In genomic region chr10:69572159-69573055, GRCh38 we compare ENCODE assay signal across 8 cellular contexts. TPM values are rescaled to one million over a fixed set of nuclear protein-coding genes. Genes with fewer than 3 reads are reported as not detected.
DNase-seq lines count a peak whose midpoint lies in the region; ATAC-seq lines count a peak whose summit lies in the region.

No MANE protein-coding gene starts in this region.

- H3K9ac ChIP-seq in neuronal stem cell (ENCODE audit: low read depth, low read length, poor library complexity): no peak overlapping the region

- H3K9me3 ChIP-seq in CD8-positive, alpha-beta memory T cell (ENCODE audit: low read length): no peaks in the 10 kb centered on the region
- peaks cover 0 to 2% of the 10 kb centered on the region in 2 donors for H3K9me3 ChIP-seq in neuronal stem cell (replicated peaks in 1 of 2; ENCODE audit: control insufficient read depth in 2 of 2, insufficient read depth in 1 of 2, low read depth in 1 of 2, low read length in 2 of 2)

- no peaks in the 10 kb centered on the region for H3K36me3 ChIP-seq in CD8-positive, alpha-beta memory T cell (ENCODE audit: insufficient read depth, low read length)
- no peaks in the 10 kb centered on the region for H3K36me3 ChIP-seq in neuronal stem cell (replicated peaks in 1 of 2; ENCODE audit: control insufficient read depth in 2 of 2, insufficient read depth in 2 of 2, low read length in 2 of 2)

- no peak overlapping the region for H4K8ac ChIP-seq in neuronal stem cell (ENCODE audit: low read depth, low read length)

- CTCF ChIA-PET in CD8-positive, alpha-beta memory T cell (lab: Charles Lee): interaction anchor here (1.2 kb wide), 1 partner anchor 56 kb away, joined by 3 read pairs; no protein-coding TSS in a partner anchor

- POLR2A ChIA-PET in CD8-positive, alpha-beta memory T cell (lab: Charles Lee): no interaction called here

- no peak overlapping the region for H4K91ac ChIP-seq in neuronal stem cell (ENCODE audit: low read depth, low read length, poor library complexity)

- no peaks in the 10 kb centered on the region for H3K79me1 ChIP-seq in neuronal stem cell (ENCODE audit: low read depth, low read length)

- ATAC-seq in HG03045 (IDR thresholded peaks at IDR 0.05; ENCODE audit: unreplicated experiment) (no peak), HG03342 (IDR thresholded peaks at IDR 0.05; ENCODE audit: unreplicated experiment) (no peak), HG02571 (IDR thresholded peaks at IDR 0.05; ENCODE audit: unreplicated experiment) (no peak)

- no CpG with 5 or more reads among the region's 85 CpGs for WGBS in neuronal stem cell (ENCODE audit: extremely low coverage in 2 of 2, insufficient read length in 2 of 2, insufficient replicate concordance in 1 of 2), 2 donors

- H2BK120ac ChIP-seq in neuronal stem cell (ENCODE audit: low read depth, low read length): no peak overlapping the region

- peak overlapping the region; percentile 98 for H2BK15ac ChIP-seq in neuronal stem cell (ENCODE audit: low read length)

- no peak overlapping the region for H3K27ac ChIP-seq in CD8-positive, alpha-beta memory T cell (ENCODE audit: low read depth, low read length)
- no peak overlapping the region for H3K27ac ChIP-seq in neuronal stem cell (replicated peaks; ENCODE audit: low read length)

- no peak for DNase-seq in CD8-positive, alpha-beta memory T cell
- DNase-seq in NCI-H69 (lab: John Stamatoyannopoulos, UW) (peak; percentile 23), ecto neural progenitor cell (ENCODE audit: low spot score) (peak; percentile 57), neuronal stem cell (ENCODE audit: low spot score) (no peak), AG20443 (ENCODE audit: low spot score) (no peak)

- H3K4me3 Mint-ChIP-seq in CD8-positive, alpha-beta memory T cell: peak overlapping the region; percentile 78 to 86 (median 85)

- H3K27ac Mint-ChIP-seq in CD8-positive, alpha-beta memory T cell: no peak overlapping the region

- peaks cover 61% of the 10 kb centered on the region for H3K27me3 ChIP-seq in CD8-positive, alpha-beta memory T cell (ENCODE audit: insufficient read depth, low read length, poor library complexity, severe bottlenecking)
- H3K27me3 ChIP-seq in neuronal stem cell (ENCODE audit: control insufficient read depth in 3 of 3, insufficient read depth in 3 of 3, low read depth in 1 of 3, low read length in 3 of 3): peaks cover 48 to 99% (median 98%) of the 10 kb centered on the region in 3 experiments

- peaks cover 22 to 39% (median 24%) of the 10 kb centered on the region in 3 donors for H3K4me1 Mint-ChIP-seq in CD8-positive, alpha-beta memory T cell

- H3K36me3 Mint-ChIP-seq in CD8-positive, alpha-beta memory T cell: peaks cover 0 to 1% (median 0%) of the 10 kb centered on the region in 3 donors

- H3K9me3 Mint-ChIP-seq in CD8-positive, alpha-beta memory T cell: peaks cover 0 to 5% (median 1%) of the 10 kb centered on the region in 5 donors

- H3K4me2 ChIP-seq in neuronal stem cell (ENCODE audit: insufficient read depth, low read length, poor library complexity, severe bottlenecking): peak overlapping the region; percentile 55

- H2BK12ac ChIP-seq in neuronal stem cell (ENCODE audit: low read length): peak overlapping the region; percentile 63

- no peak overlapping the region for H3K4ac ChIP-seq in neuronal stem cell (ENCODE audit: low read length)

- H3K4me1 ChIP-seq in CD8-positive, alpha-beta memory T cell (ENCODE audit: insufficient read depth, low read length): peaks cover 20% of the 10 kb centered on the region
- H3K4me1 ChIP-seq in neuronal stem cell (ENCODE audit: control insufficient read depth in 2 of 2, insufficient read depth in 1 of 2, low read depth in 1 of 2, low read length in 2 of 2): peaks cover 18 to 38% of the 10 kb centered on the region in 2 donors

- no peak overlapping the region for H2BK5ac ChIP-seq in neuronal stem cell (ENCODE audit: low read length)

- peak overlapping the region; percentile 47 for H3K23ac ChIP-seq in neuronal stem cell (ENCODE audit: low read depth, low read length, poor library complexity)

- H3K14ac ChIP-seq in neuronal stem cell (ENCODE audit: low read length): no peak overlapping the region

- H3K18ac ChIP-seq in neuronal stem cell (ENCODE audit: low read length): peak overlapping the region; percentile 77

- peak overlapping the region; percentile 86 for H2AFZ ChIP-seq in neuronal stem cell (ENCODE audit: low read length)

- peak overlapping the region; percentile 43 for H2AK5ac ChIP-seq in neuronal stem cell (ENCODE audit: low read depth, low read length)

- H3K4me3 ChIP-seq in CD8-positive, alpha-beta memory T cell (ENCODE audit: low read length): peak overlapping the region; percentile 45
- H3K4me3 ChIP-seq in neuronal stem cell (ENCODE audit: low read length in 2 of 2): peak overlapping the region in 1 of 2 donors; percentile 51

- peaks cover 76 to 85% of the 10 kb centered on the region in 2 donors for H3K27me3 Mint-ChIP-seq in CD8-positive, alpha-beta memory T cell

RNA-seq across cellular contexts. Expression of gene NEUROG3, which starts 0.8 kb away (rescaled TPM):
- not detected for total RNA-seq in CD8-positive, alpha-beta memory T cell
- 0.15 TPM for polyA plus RNA-seq in CD8-positive, alpha-beta memory T cell
- not detected for polyA plus RNA-seq in neuronal stem cell (2013, experiment 1 of 2)
- not detected for polyA plus RNA-seq in neuronal stem cell (2013, experiment 2 of 2)

RNA-seq across cellular contexts. Expression of gene FAM241B, which starts 57.6 kb away (rescaled TPM):
- 10 to 100 TPM; 10.6 to 10.8 TPM for total RNA-seq in CD8-positive, alpha-beta memory T cell
- 11.8 TPM for polyA plus RNA-seq in CD8-positive, alpha-beta memory T cell
- polyA plus RNA-seq in neuronal stem cell (2013, experiment 1 of 2): 21.0 TPM
- 22.3 TPM for polyA plus RNA-seq in neuronal stem cell (2013, experiment 2 of 2)

Comparison
In these comparisons a context has a peak if more than half of its experiments do, and no peak if none do; other contexts are left out.
1. DNase-seq: peak in NCI-H69 (single experiment) and ecto neural progenitor cell (single experiment); none in CD8-positive, alpha-beta memory T cell (0 of 5), neuronal stem cell (single experiment) and AG20443 (single experiment).